In genomic region chr14:95463173-95463901, GRCh38 we compare ENCODE assay signal across 8 cellular contexts. TPM values are rescaled to one million over a fixed set of nuclear protein-coding genes. Genes with fewer than 3 reads are reported as not detected.
DNase-seq lines count a peak whose midpoint lies in the region; ATAC-seq and TF ChIP-seq lines count a peak whose summit lies in the region.

No MANE protein-coding gene starts in this region.

- no peak overlapping the region for H3K9ac ChIP-seq in PC-3 (ENCODE audit: low read length)

- H3F3A ChIP-seq in PC-3 (ENCODE audit: low read length, unreplicated experiment) = no peaks in the 10 kb centered on the region

- CTCF ChIA-PET in CD4-positive, alpha-beta T cell (lab: Charles Lee) = interaction anchor here (1.1 to 4.1 kb wide), 3 partner anchors 21 to 64 kb away, joined by 4 to 18 read pairs (median 12); no protein-coding TSS in a partner anchor
- CTCF ChIA-PET in activated CD4-positive, alpha-beta T cell treated with anti-CD3 and anti-CD28 coated beads, Interleukin-2, amount 10 ng/mL, durations not matched to agents 7 days and 5 days (lab: Charles Lee) = interaction anchor here (0.6 to 3.0 kb wide), 9 partner anchors 9 to 624 kb away, joined by 3 to 10 read pairs (median 4); no protein-coding TSS in a partner anchor
- CTCF ChIA-PET in PC-3 (lab: Charles Lee) = no interaction called here

- no peaks in the 10 kb centered on the region for H3K27me3 Mint-ChIP-seq in CD4-positive, alpha-beta T cell
- no peaks in the 10 kb centered on the region for H3K27me3 Mint-ChIP-seq in activated CD4-positive, alpha-beta T cell treated with anti-CD3 and anti-CD28 coated beads, Interleukin-2, amount 10 ng/mL, durations not matched to agents 7 days and 5 days
- no peaks in the 10 kb centered on the region for H3K27me3 Mint-ChIP-seq in osteocyte (ENCODE audit: unreplicated experiment)

- no peak for TF ChIP-seq CTCF in CD4-positive, alpha-beta T cell (IDR thresholded peaks at IDR 0.05)
- TF ChIP-seq CTCF in osteocyte (IDR thresholded peaks at IDR 0.05) = no peak
- no peak for TF ChIP-seq CTCF in PC-3 (conservative IDR thresholded peaks at IDR 0.05; ENCODE audit: low read depth, low read length)
- TF ChIP-seq CTCF in left lung (IDR thresholded peaks at IDR 0.05) = no peak

- peak overlapping the region; percentile 80 for H3K27ac ChIP-seq in CD4-positive, alpha-beta T cell (ENCODE audit: low read depth, low read length)
- H3K27ac ChIP-seq in right cardiac atrium (ENCODE audit: low read length) (no peak overlapping the region), PC-3 (ENCODE audit: low read length) (no peak overlapping the region), left lung (no peak overlapping the region)

- H3K36me3 Mint-ChIP-seq in CD4-positive, alpha-beta T cell (ENCODE audit: low read depth) = peaks cover 62% of the 10 kb centered on the region
- peaks cover 70% of the 10 kb centered on the region for H3K36me3 Mint-ChIP-seq in activated CD4-positive, alpha-beta T cell treated with anti-CD3 and anti-CD28 coated beads, Interleukin-2, amount 10 ng/mL, durations not matched to agents 7 days and 5 days (ENCODE audit: low read depth)
- H3K36me3 Mint-ChIP-seq in osteocyte (ENCODE audit: unreplicated experiment) = peaks cover 64% of the 10 kb centered on the region

- POLR2A ChIA-PET in CD4-positive, alpha-beta T cell (lab: Charles Lee) = interaction anchor here (0.7 to 5.2 kb wide), 20 partner anchors 10 to 1334 kb away, joined by 3 to 102 read pairs (median 4); partner anchors contain the start of genes C14orf132, DICER1, GLRX5 and SYNE3
- POLR2A ChIA-PET in activated CD4-positive, alpha-beta T cell treated with anti-CD3 and anti-CD28 coated beads, Interleukin-2, amount 10 ng/mL, durations not matched to agents 7 days and 5 days (lab: Charles Lee) = interaction anchor here (0.7 to 0.9 kb wide), 2 partner anchors 60 to 71 kb away, joined by 4 to 6 read pairs; partner anchors contain the start of gene GLRX5
- POLR2A ChIA-PET in PC-3 (lab: Charles Lee; ENCODE audit: unreplicated experiment) = no interaction called here

- H3K27ac Mint-ChIP-seq in CD4-positive, alpha-beta T cell = peak overlapping the region; percentile 95
- H3K27ac Mint-ChIP-seq in activated CD4-positive, alpha-beta T cell treated with anti-CD3 and anti-CD28 coated beads, Interleukin-2, amount 10 ng/mL, durations not matched to agents 7 days and 5 days = peak overlapping the region; percentile 93
- no peak overlapping the region for H3K27ac Mint-ChIP-seq in osteocyte (ENCODE audit: unreplicated experiment)

- peak; percentile 26 to 64 (median 50) for DNase-seq in CD4-positive, alpha-beta T cell
- DNase-seq in NCI-H2029 (lab: John Stamatoyannopoulos, UW) = peak; percentile 91
- DNase-seq in activated CD4-positive, alpha-beta T cell treated with anti-CD3 and anti-CD28 coated beads, Interleukin-2, amount 10 ng/mL, durations not matched to agents 7 days and 5 days = peak; percentile 66
- DNase-seq in right cardiac atrium = peak in 2 of 3 donors; percentile 65
- DNase-seq in osteocyte (ENCODE audit: extremely low spot score, unreplicated experiment) = no peak
- DNase-seq in nucleus accumbens (lab: John Stamatoyannopoulos, UW) = no peak
- DNase-seq in PC-3 = no peak
- no peak for DNase-seq in left lung

- WGBS in right cardiac atrium = 39% methylated on average over 9 of the region's 9 CpGs

- peak; percentile 82 for ATAC-seq in CD4-positive, alpha-beta T cell (ENCODE audit: poor library complexity)
- ATAC-seq in right cardiac atrium (peak; percentile 20 to 61), PC-3 (no peak), left lung (no peak)

- H3K4me1 Mint-ChIP-seq in CD4-positive, alpha-beta T cell (ENCODE audit: low read depth) = peaks cover 76% of the 10 kb centered on the region
- H3K4me1 Mint-ChIP-seq in activated CD4-positive, alpha-beta T cell treated with anti-CD3 and anti-CD28 coated beads, Interleukin-2, amount 10 ng/mL, durations not matched to agents 7 days and 5 days = peaks cover 57% of the 10 kb centered on the region
- peaks cover 36% of the 10 kb centered on the region for H3K4me1 Mint-ChIP-seq in osteocyte (ENCODE audit: unreplicated experiment)

- H4K20me1 ChIP-seq in PC-3 (ENCODE audit: low read length) = no peaks in the 10 kb centered on the region

- H3K79me2 ChIP-seq in PC-3 (ENCODE audit: low read length) = no peaks in the 10 kb centered on the region

- peak overlapping the region; percentile 40 for H3K4me3 Mint-ChIP-seq in CD4-positive, alpha-beta T cell
- peak overlapping the region; percentile 45 for H3K4me3 Mint-ChIP-seq in activated CD4-positive, alpha-beta T cell treated with anti-CD3 and anti-CD28 coated beads, Interleukin-2, amount 10 ng/mL, durations not matched to agents 7 days and 5 days
- H3K4me3 Mint-ChIP-seq in osteocyte (ENCODE audit: unreplicated experiment) = no peak overlapping the region

- no peaks in the 10 kb centered on the region for H3K9me3 ChIP-seq in CD4-positive, alpha-beta T cell (ENCODE audit: control insufficient read depth, low read length)
- H3K9me3 ChIP-seq in right cardiac atrium (ENCODE audit: control insufficient read depth, low read length) (no peaks in the 10 kb centered on the region), PC-3 (ENCODE audit: low read length) (no peaks in the 10 kb centered on the region), left lung (no peaks in the 10 kb centered on the region)

- H2AFZ ChIP-seq in PC-3 (ENCODE audit: low read length) = no peak overlapping the region

- intact Hi-C loops in CD4-positive, alpha-beta T cell (cut with DNase I, micrococcal nuclease) = loop anchor here (1.0 to 5.0 kb wide), 6 partner anchors 21 to 71 kb away; no protein-coding TSS in a partner anchor
- intact Hi-C loops in right cardiac atrium (cut with DNase I) (no loop called here), PC-3 (cut with micrococcal nuclease) (no loop called here), left lung (cut with DNase I) (no loop called here)

- no peaks in the 10 kb centered on the region for H3K27me3 ChIP-seq in CD4-positive, alpha-beta T cell (ENCODE audit: control insufficient read depth, insufficient read depth, low read length)
- H3K27me3 ChIP-seq in right cardiac atrium (ENCODE audit: control insufficient read depth, insufficient read depth) = no peaks in the 10 kb centered on the region
- H3K27me3 ChIP-seq in PC-3 (ENCODE audit: low read length) = no peaks in the 10 kb centered on the region
- no peaks in the 10 kb centered on the region for H3K27me3 ChIP-seq in left lung

- H3K4me3 ChIP-seq in right cardiac atrium (ENCODE audit: low read length) (no peak overlapping the region), PC-3 (ENCODE audit: low read length) (no peak overlapping the region), left lung (no peak overlapping the region)

- no peak overlapping the region for H3K4me2 ChIP-seq in PC-3 (ENCODE audit: low read length)

- H3K4me1 ChIP-seq in right cardiac atrium (ENCODE audit: control insufficient read depth, insufficient read depth, low read length) (peaks cover 11% of the 10 kb centered on the region), PC-3 (ENCODE audit: insufficient read depth, low read length) (no peaks in the 10 kb centered on the region; the same call in 1 of the 2 replicates), left lung (peaks cover 0 to 14% of the 10 kb centered on the region in 2 donors)

- no peaks in the 10 kb centered on the region for H3K9me3 Mint-ChIP-seq in CD4-positive, alpha-beta T cell
- H3K9me3 Mint-ChIP-seq in activated CD4-positive, alpha-beta T cell treated with anti-CD3 and anti-CD28 coated beads, Interleukin-2, amount 10 ng/mL, durations not matched to agents 7 days and 5 days = no peaks in the 10 kb centered on the region
- no peaks in the 10 kb centered on the region for H3K9me3 Mint-ChIP-seq in osteocyte (ENCODE audit: unreplicated experiment)

- BruUV-seq in PC-3 (replicated peaks; lab: Mats Ljungman, UMichigan) = no TSS peak

- no peaks in the 10 kb centered on the region for H3K36me3 ChIP-seq in PC-3 (ENCODE audit: low read depth, low read length)
- H3K36me3 ChIP-seq in left lung = peaks cover 0 to 79% of the 10 kb centered on the region in 2 donors

- no peaks in the 10 kb centered on the region for H3K9me2 ChIP-seq in PC-3 (replicated peaks; ENCODE audit: low read length)

RNA-seq across cellular contexts. Expression of gene SYNE3, which starts 53.1 kb away (rescaled TPM):
- total RNA-seq in CD4-positive, alpha-beta T cell = 10 to 100 TPM; 29.4 to 31.4 TPM
- total RNA-seq in activated CD4-positive, alpha-beta T cell treated with anti-CD3 and anti-CD28 coated beads, Interleukin-2, amount 10 ng/mL, durations not matched to agents 7 days and 5 days = 10 to 100 TPM; 81.0 to 95.8 TPM
- total RNA-seq in right cardiac atrium = 10 to 100 TPM; 12.1 to 18.0 (median 14.8) TPM
- 5.2 TPM for polyA plus RNA-seq in right cardiac atrium
- 105 and 114 TPM in 2 replicates for total RNA-seq in osteocyte
- total RNA-seq in PC-3 (2014; rRNA removed) = 1.2 and 3.5 TPM in 2 replicates
- 10 to 100 TPM; 11.1 to 25.4 TPM for total RNA-seq in left lung

Comparison
In these comparisons a context has a peak if more than half of its experiments do, and no peak if none do; other contexts are left out.
1. ATAC-seq: peak in CD4-positive, alpha-beta T cell (single experiment) and right cardiac atrium (2 of 2); none in PC-3 (single experiment) and left lung (single experiment).
2. DNase-seq: peak in CD4-positive, alpha-beta T cell (10 of 10), NCI-H2029 (single experiment), activated CD4-positive, alpha-beta T cell treated with anti-CD3 and anti-CD28 coated beads, Interleukin-2, amount 10 ng/mL, durations not matched to agents 7 days and 5 days (single experiment) and right cardiac atrium (2 of 3); none in osteocyte (single experiment), nucleus accumbens (0 of 56), PC-3 (single experiment) and left lung (0 of 2).
3. intact Hi-C loops: an anchor here in CD4-positive, alpha-beta T cell (1.0 to 5.0 kb wide); none called in right cardiac atrium, PC-3 and left lung.